Comparison of ENCODE assay signal across 2 cellular contexts in the genomic region with DNA sequence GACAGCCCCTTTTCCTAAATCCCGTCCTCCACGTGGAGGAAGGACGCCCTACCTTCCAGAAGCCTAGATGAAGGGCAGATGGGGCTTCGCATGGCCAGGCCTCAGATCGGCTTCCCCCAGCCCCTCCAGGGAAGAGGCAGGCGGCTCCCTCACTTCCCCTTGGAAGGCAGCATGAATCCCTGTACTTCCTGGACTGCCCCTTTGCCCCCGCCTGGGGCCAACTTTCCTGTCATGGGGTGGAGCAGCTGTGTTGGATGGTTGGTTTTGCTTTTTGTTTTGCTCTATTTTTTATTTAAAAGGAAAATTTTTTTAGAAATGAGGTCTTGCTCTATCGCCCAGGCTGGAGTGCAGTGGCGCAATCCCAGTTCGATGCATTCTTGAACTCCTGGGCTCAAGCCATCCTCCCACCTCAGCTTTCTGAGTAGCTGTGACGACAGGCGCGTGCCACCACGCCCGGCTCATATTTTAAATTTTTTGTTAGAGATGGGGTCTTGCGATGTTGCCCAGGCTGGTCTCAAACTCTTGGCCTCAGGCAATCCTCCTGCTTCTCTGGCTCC.
TF ChIP-seq lines count a peak whose summit lies in the region.

No MANE protein-coding gene starts in this region.

TF ChIP-seq in HCT116, 20 proteins besides CTCF, POLR2A, EP300 and RAD21:
- no peak for TF ChIP-seq SIN3A (IDR thresholded peaks at IDR 0.05; ENCODE audit: low read depth)
- TF ChIP-seq, protein P1, sequence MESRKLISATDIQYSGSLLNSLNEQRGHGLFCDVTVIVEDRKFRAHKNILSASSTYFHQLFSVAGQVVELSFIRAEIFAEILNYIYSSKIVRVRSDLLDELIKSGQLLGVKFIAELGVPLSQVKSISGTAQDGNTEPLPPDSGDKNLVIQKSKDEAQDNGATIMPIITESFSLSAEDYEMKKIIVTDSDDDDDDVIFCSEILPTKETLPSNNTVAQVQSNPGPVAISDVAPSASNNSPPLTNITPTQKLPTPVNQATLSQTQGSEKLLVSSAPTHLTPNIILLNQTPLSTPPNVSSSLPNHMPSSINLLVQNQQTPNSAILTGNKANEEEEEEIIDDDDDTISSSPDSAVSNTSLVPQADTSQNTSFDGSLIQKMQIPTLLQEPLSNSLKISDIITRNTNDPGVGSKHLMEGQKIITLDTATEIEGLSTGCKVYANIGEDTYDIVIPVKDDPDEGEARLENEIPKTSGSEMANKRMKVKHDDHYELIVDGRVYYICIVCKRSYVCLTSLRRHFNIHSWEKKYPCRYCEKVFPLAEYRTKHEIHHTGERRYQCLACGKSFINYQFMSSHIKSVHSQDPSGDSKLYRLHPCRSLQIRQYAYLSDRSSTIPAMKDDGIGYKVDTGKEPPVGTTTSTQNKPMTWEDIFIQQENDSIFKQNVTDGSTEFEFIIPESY (IDR thresholded peaks at IDR 0.05; ENCODE audit: extremely low read depth, insufficient replicate concordance, low read length) = no peak
- no peak for TF ChIP-seq JUND (IDR thresholded peaks at IDR 0.05)
- no peak for TF ChIP-seq SP1 (IDR thresholded peaks at IDR 0.05; ENCODE audit: low read depth)
TF ChIP-seq in HCT116: peak in this region for 0.

TF ChIP-seq in GM12878, 131 proteins besides CTCF, POLR2A, EP300 and RAD21 (continued from another document):
- TF ChIP-seq, protein P2, sequence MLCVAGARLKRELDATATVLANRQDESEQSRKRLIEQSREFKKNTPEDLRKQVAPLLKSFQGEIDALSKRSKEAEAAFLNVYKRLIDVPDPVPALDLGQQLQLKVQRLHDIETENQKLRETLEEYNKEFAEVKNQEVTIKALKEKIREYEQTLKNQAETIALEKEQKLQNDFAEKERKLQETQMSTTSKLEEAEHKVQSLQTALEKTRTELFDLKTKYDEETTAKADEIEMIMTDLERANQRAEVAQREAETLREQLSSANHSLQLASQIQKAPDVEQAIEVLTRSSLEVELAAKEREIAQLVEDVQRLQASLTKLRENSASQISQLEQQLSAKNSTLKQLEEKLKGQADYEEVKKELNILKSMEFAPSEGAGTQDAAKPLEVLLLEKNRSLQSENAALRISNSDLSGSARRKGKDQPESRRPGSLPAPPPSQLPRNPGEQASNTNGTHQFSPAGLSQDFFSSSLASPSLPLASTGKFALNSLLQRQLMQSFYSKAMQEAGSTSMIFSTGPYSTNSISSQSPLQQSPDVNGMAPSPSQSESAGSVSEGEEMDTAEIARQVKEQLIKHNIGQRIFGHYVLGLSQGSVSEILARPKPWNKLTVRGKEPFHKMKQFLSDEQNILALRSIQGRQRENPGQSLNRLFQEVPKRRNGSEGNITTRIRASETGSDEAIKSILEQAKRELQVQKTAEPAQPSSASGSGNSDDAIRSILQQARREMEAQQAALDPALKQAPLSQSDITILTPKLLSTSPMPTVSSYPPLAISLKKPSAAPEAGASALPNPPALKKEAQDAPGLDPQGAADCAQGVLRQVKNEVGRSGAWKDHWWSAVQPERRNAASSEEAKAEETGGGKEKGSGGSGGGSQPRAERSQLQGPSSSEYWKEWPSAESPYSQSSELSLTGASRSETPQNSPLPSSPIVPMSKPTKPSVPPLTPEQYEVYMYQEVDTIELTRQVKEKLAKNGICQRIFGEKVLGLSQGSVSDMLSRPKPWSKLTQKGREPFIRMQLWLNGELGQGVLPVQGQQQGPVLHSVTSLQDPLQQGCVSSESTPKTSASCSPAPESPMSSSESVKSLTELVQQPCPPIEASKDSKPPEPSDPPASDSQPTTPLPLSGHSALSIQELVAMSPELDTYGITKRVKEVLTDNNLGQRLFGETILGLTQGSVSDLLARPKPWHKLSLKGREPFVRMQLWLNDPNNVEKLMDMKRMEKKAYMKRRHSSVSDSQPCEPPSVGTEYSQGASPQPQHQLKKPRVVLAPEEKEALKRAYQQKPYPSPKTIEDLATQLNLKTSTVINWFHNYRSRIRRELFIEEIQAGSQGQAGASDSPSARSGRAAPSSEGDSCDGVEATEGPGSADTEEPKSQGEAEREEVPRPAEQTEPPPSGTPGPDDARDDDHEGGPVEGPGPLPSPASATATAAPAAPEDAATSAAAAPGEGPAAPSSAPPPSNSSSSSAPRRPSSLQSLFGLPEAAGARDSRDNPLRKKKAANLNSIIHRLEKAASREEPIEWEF (IDR thresholded peaks at IDR 0.05; ENCODE audit: insufficient replicate concordance, low read depth, low read length) = no peak
- TF ChIP-seq DPF2 (IDR thresholded peaks at IDR 0.05) = no peak
- no peak for TF ChIP-seq SMAD5 (IDR thresholded peaks at IDR 0.05; ENCODE audit: low read depth)
- TF ChIP-seq YBX1 (IDR thresholded peaks at IDR 0.05) = no peak
- TF ChIP-seq HDGF (IDR thresholded peaks at IDR 0.05) = no peak
- TF ChIP-seq, protein P3, sequence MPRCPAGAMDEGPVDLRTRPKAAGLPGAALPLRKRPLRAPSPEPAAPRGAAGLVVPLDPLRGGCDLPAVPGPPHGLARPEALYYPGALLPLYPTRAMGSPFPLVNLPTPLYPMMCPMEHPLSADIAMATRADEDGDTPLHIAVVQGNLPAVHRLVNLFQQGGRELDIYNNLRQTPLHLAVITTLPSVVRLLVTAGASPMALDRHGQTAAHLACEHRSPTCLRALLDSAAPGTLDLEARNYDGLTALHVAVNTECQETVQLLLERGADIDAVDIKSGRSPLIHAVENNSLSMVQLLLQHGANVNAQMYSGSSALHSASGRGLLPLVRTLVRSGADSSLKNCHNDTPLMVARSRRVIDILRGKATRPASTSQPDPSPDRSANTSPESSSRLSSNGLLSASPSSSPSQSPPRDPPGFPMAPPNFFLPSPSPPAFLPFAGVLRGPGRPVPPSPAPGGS (IDR thresholded peaks at IDR 0.05; ENCODE audit: borderline replicate concordance, insufficient read depth, low read depth, low read length, poor library complexity, severe bottlenecking) = no peak
- no peak for TF ChIP-seq TARDBP (IDR thresholded peaks at IDR 0.05; ENCODE audit: borderline replicate concordance)
